In the genomic region with DNA sequence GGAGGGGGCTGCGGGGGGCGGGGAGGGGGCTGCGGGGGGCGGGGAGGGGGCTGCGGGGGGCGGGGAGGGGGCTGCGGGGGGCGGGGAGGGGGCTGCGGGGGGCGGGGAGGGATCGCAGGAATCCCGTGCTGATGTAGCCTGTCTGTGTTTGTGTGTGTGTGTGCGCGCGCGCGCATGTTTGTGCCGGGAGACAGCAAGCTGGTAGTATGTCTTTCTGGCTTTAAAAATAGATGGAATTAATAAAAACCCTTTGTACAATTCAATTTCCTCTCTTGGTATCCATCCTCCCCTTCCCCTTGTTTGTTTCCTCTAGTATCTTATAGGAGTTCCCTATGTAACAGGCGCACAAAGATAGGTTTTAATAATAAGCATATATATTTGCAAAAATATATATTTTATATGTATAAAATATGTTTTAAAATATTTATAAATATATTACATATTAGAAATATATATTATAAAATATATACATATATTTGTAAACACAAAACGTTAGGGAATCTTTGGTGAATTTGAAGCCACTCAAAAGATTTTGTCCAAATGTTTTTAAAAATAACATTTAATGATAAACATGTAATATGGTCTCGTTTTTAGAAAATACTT, we compare ENCODE assay signal across 7 cellular contexts. TPM values are rescaled to one million over a fixed set of nuclear protein-coding genes. Genes with fewer than 3 reads are reported as not detected.
DNase-seq lines count a peak whose midpoint lies in the region; ATAC-seq lines count a peak whose summit lies in the region.

No MANE protein-coding gene starts in this region.

- DNase-seq in LHCN-M2 (ENCODE audit: low read depth) (peak; percentile 61), amniotic epithelial cell (ENCODE audit: low read depth) (peak; percentile 66), posterior vena cava (ENCODE audit: low spot score) (no peak), HPDE6-E6E7 (ENCODE audit: extremely low spot score) (no peak)
- DNase-seq in activated CD8-positive, alpha-beta T cell treated with anti-CD3 and anti-CD28 coated beads, Interleukin-2, amount 10 ng/mL, durations not matched to agents 7 days and 5 days = no peak

- H3K36me3 Mint-ChIP-seq in activated CD8-positive, alpha-beta T cell treated with anti-CD3 and anti-CD28 coated beads, Interleukin-2, amount 10 ng/mL, durations not matched to agents 7 days and 5 days (ENCODE audit: low read depth) = no peaks in the 10 kb centered on the region

- H3K36me3 ChIP-seq in stomach smooth muscle (ENCODE audit: control insufficient read depth in 2 of 2, insufficient read depth in 2 of 2, low read length in 2 of 2) = no peaks in the 10 kb centered on the region

- H3K4me1 Mint-ChIP-seq in activated CD8-positive, alpha-beta T cell treated with anti-CD3 and anti-CD28 coated beads, Interleukin-2, amount 10 ng/mL, durations not matched to agents 7 days and 5 days (ENCODE audit: low read depth) = peaks cover 8% of the 10 kb centered on the region

- no peak overlapping the region for H3K9ac ChIP-seq in stomach smooth muscle (ENCODE audit: low read length in 2 of 2)

- H3K9me3 ChIP-seq in stomach smooth muscle (ENCODE audit: control insufficient read depth in 2 of 2, low read length in 2 of 2) = no peaks in the 10 kb centered on the region

- intact Hi-C loops in posterior vena cava (cut with DNase I) = no loop called here

- peaks cover 32% of the 10 kb centered on the region for H3K27me3 Mint-ChIP-seq in activated CD8-positive, alpha-beta T cell treated with anti-CD3 and anti-CD28 coated beads, Interleukin-2, amount 10 ng/mL, durations not matched to agents 7 days and 5 days (ENCODE audit: low read depth)

- no peak for ATAC-seq in activated CD8-positive, alpha-beta T cell treated with anti-CD3 and anti-CD28 coated beads, Interleukin-2, amount 10 ng/mL, durations not matched to agents 7 days and 5 days

- H3K27me3 ChIP-seq in stomach smooth muscle (ENCODE audit: control insufficient read depth in 1 of 2, insufficient read depth in 2 of 2, low read length in 2 of 2) = peaks cover 4 to 5% of the 10 kb centered on the region in 2 donors

- no peak overlapping the region for H3K27ac Mint-ChIP-seq in activated CD8-positive, alpha-beta T cell treated with anti-CD3 and anti-CD28 coated beads, Interleukin-2, amount 10 ng/mL, durations not matched to agents 7 days and 5 days

- POLR2A ChIA-PET in activated CD8-positive, alpha-beta T cell treated with anti-CD3 and anti-CD28 coated beads, Interleukin-2, amount 10 ng/mL, durations not matched to agents 7 days and 5 days (lab: Charles Lee) = no interaction called here

- H3K4me3 ChIP-seq in iPS-11a (ENCODE audit: low read depth, low read length) = peak overlapping the region; percentile 61
- H3K4me3 ChIP-seq in stomach smooth muscle (ENCODE audit: low read length in 2 of 2) = peak overlapping the region; percentile 71 to 75

- H3K4me1 ChIP-seq in stomach smooth muscle (ENCODE audit: control insufficient read depth, insufficient read depth, low read length) = no peaks in the 10 kb centered on the region

- H3K9me3 Mint-ChIP-seq in activated CD8-positive, alpha-beta T cell treated with anti-CD3 and anti-CD28 coated beads, Interleukin-2, amount 10 ng/mL, durations not matched to agents 7 days and 5 days (ENCODE audit: insufficient read depth) = no peaks in the 10 kb centered on the region

- H3K27ac ChIP-seq in stomach smooth muscle (ENCODE audit: low read length) = no peak overlapping the region

- CTCF ChIA-PET in activated CD8-positive, alpha-beta T cell treated with anti-CD3 and anti-CD28 coated beads, Interleukin-2, amount 10 ng/mL, durations not matched to agents 7 days and 5 days (lab: Charles Lee) = no interaction called here

- no peak overlapping the region for H3K4me3 Mint-ChIP-seq in activated CD8-positive, alpha-beta T cell treated with anti-CD3 and anti-CD28 coated beads, Interleukin-2, amount 10 ng/mL, durations not matched to agents 7 days and 5 days

RNA-seq across cellular contexts. Expression of gene ARHGAP24, which starts 0.8 kb away (rescaled TPM):
- total RNA-seq in LHCN-M2 (2014; rRNA removed) = 24.5 and 35.7 TPM in 2 replicates
- 14.6 TPM for polyA plus RNA-seq in LHCN-M2 (2012)
- total RNA-seq in posterior vena cava = 10 to 100 TPM; 26.9 to 47.2 TPM
- not detected for total RNA-seq in activated CD8-positive, alpha-beta T cell treated with anti-CD3 and anti-CD28 coated beads, Interleukin-2, amount 10 ng/mL, durations not matched to agents 7 days and 5 days

Comparison
In these comparisons a context has a peak if more than half of its experiments do, and no peak if none do; other contexts are left out.
1. DNase-seq: peak in LHCN-M2 (single experiment) and amniotic epithelial cell (single experiment); none in posterior vena cava (single experiment), HPDE6-E6E7 (single experiment) and activated CD8-positive, alpha-beta T cell treated with anti-CD3 and anti-CD28 coated beads, Interleukin-2, amount 10 ng/mL, durations not matched to agents 7 days and 5 days (single experiment).
2. RNA of gene ARHGAP24, which starts 0.8 kb away (total RNA-seq): 26.9 to 47.2 TPM in posterior vena cava and 24.5 to 35.7 TPM in LHCN-M2; not detected in activated CD8-positive, alpha-beta T cell treated with anti-CD3 and anti-CD28 coated beads, Interleukin-2, amount 10 ng/mL, durations not matched to agents 7 days and 5 days; every median in the first group is over 10 times any median in the second.